ENCODE assay signal across 9 cellular contexts in the genomic region with DNA sequence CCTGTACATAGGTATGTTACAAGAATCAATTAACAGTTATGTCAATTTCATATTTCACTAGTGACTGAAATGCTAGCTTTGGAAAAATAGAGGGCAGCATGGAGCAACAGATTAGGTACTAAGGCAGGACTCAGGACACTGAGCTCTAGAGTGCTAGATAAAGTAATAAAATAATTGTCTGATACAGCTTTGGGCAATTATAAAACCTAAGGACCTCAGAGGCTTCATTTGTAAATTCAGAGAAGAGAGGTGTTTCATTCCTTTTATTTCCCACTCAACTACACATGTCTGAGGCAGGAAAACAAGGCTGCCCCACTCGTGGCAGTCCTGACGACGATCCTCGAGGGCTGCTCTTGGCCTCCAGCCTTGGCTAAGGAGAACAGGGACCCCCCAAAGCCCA.
DNase-seq lines count a peak whose midpoint lies in the region; ATAC-seq and TF ChIP-seq lines count a peak whose summit lies in the region.
"Had no signal": no experiment of that assay in that cellular context is flagged by ENCODE, and none has a peak within 500 bp of the region (broad histone marks: within the 10 kb centered on the region; RNA-seq: fewer than 3 reads in every experiment).

No MANE protein-coding gene starts in this region.

- TF ChIP-seq CTCF in body of pancreas (IDR thresholded peaks at IDR 0.05) (peak in 6 of 7 experiments; percentile 17 to 43 (median 26)), lower leg skin (IDR thresholded peaks at IDR 0.05) (no peak)

- H3K4me1 Mint-ChIP-seq in activated T-helper 2 cell treated with anti-CD3 and anti-CD28 coated beads, Interferon-gamma antibody, Interleukin-2, Interleukin-4, amounts not matched to agents 10 μg/mL and 5 μg/mL and 100 μg/mL, durations not matched to agents 14 hours and 24 hours and 36 hours (ENCODE audit: low read depth) = peaks cover 1% of the 10 kb centered on the region
- H3K4me1 Mint-ChIP-seq: CD4-positive, alpha-beta memory T cell had no signal

- DNase-seq in NCI-H1436 (lab: John Stamatoyannopoulos, UW) = peak; percentile 43
- DNase-seq in NCI-H1436 treated with DMSO at 0.1 percent for 48 hours (lab: John Stamatoyannopoulos, UW) = no peak
- DNase-seq in NCI-H1105 (lab: John Stamatoyannopoulos, UW) = peak; percentile 4
- no peak for DNase-seq in body of pancreas
- peak; percentile 52 to 63 for DNase-seq in lung microvascular endothelial cell (ENCODE audit: low read depth in 2 of 2)
- no peak for DNase-seq in activated T-helper 2 cell treated with anti-CD3 and anti-CD28 coated beads, Interferon-gamma antibody, Interleukin-2, Interleukin-4, amounts not matched to agents 10 μg/mL and 5 μg/mL and 100 μg/mL, durations not matched to agents 14 hours and 24 hours and 36 hours (ENCODE audit: low spot score)
- no peak for DNase-seq in lower leg skin (ENCODE audit: low spot score in 2 of 2)
- no peak for DNase-seq in activated CD8-positive, alpha-beta memory T cell treated with anti-CD3 and anti-CD28 coated beads, Interleukin-2, amount 50 U/mL, for 4 hours

- no peaks in the 10 kb centered on the region for H3K9me3 Mint-ChIP-seq in activated T-helper 2 cell treated with anti-CD3 and anti-CD28 coated beads, Interferon-gamma antibody, Interleukin-2, Interleukin-4, amounts not matched to agents 10 μg/mL and 5 μg/mL and 100 μg/mL, durations not matched to agents 14 hours and 24 hours and 36 hours
- H3K9me3 Mint-ChIP-seq: CD4-positive, alpha-beta memory T cell had no signal

- H3K4me3 ChIP-seq in body of pancreas = no peak overlapping the region
- no peak overlapping the region for H3K4me3 ChIP-seq in lower leg skin (ENCODE audit: low read depth, poor library complexity, severe bottlenecking)

- no peaks in the 10 kb centered on the region for H3K4me1 ChIP-seq in body of pancreas

- H3K27me3 Mint-ChIP-seq in activated T-helper 2 cell treated with anti-CD3 and anti-CD28 coated beads, Interferon-gamma antibody, Interleukin-2, Interleukin-4, amounts not matched to agents 10 μg/mL and 5 μg/mL and 100 μg/mL, durations not matched to agents 14 hours and 24 hours and 36 hours (ENCODE audit: low read depth) = no peaks in the 10 kb centered on the region
- H3K27me3 Mint-ChIP-seq: CD4-positive, alpha-beta memory T cell had no signal

- no peaks in the 10 kb centered on the region for H3K27me3 ChIP-seq in body of pancreas

- TF ChIP-seq POLR2A in body of pancreas (IDR thresholded peaks at IDR 0.05) (no peak), lower leg skin (IDR thresholded peaks at IDR 0.05) (no peak)

- 94 to 95% methylated on average over 4 of the region's 4 CpGs for WGBS in body of pancreas, 2 donors
- 88 to 93% methylated on average over 4 of the region's 4 CpGs for WGBS in lower leg skin, 2 donors

- H3K27ac Mint-ChIP-seq in activated T-helper 2 cell treated with anti-CD3 and anti-CD28 coated beads, Interferon-gamma antibody, Interleukin-2, Interleukin-4, amounts not matched to agents 10 μg/mL and 5 μg/mL and 100 μg/mL, durations not matched to agents 14 hours and 24 hours and 36 hours = no peak overlapping the region

- H3K36me3 Mint-ChIP-seq in activated T-helper 2 cell treated with anti-CD3 and anti-CD28 coated beads, Interferon-gamma antibody, Interleukin-2, Interleukin-4, amounts not matched to agents 10 μg/mL and 5 μg/mL and 100 μg/mL, durations not matched to agents 14 hours and 24 hours and 36 hours (ENCODE audit: low read depth) = peaks cover 6% of the 10 kb centered on the region

- intact Hi-C loops in body of pancreas (cut with DNase I) (no loop called here), lower leg skin (cut with DNase I; ENCODE audit: low total_unique reads) (no loop called here)
- intact Hi-C loops in activated T-helper 2 cell treated with anti-CD3 and anti-CD28 coated beads, Interferon-gamma antibody, Interleukin-2, Interleukin-4, amounts not matched to agents 10 μg/mL and 5 μg/mL and 100 μg/mL, durations not matched to agents 14 hours and 24 hours and 36 hours (cut with micrococcal nuclease) = loop anchor here (10.0 kb wide), 1 partner anchor 204 kb away; no protein-coding TSS in a partner anchor

- H3K27ac ChIP-seq in body of pancreas = no peak overlapping the region

- peaks cover 0 to 7% of the 10 kb centered on the region in 2 donors for H3K36me3 ChIP-seq in body of pancreas (replicated peaks in 1 of 2; ENCODE audit: insufficient read depth in 1 of 2, low read depth in 2 of 2)

- H3K9me3 ChIP-seq in body of pancreas = no peaks in the 10 kb centered on the region

- no peak overlapping the region for H3K4me3 Mint-ChIP-seq in activated T-helper 2 cell treated with anti-CD3 and anti-CD28 coated beads, Interferon-gamma antibody, Interleukin-2, Interleukin-4, amounts not matched to agents 10 μg/mL and 5 μg/mL and 100 μg/mL, durations not matched to agents 14 hours and 24 hours and 36 hours (ENCODE audit: low read depth)
- H3K4me3 Mint-ChIP-seq: CD4-positive, alpha-beta memory T cell had no signal

- no peak for ATAC-seq in body of pancreas

Comparison
In these comparisons a context has a peak if more than half of its experiments do, and no peak if none do; other contexts are left out.
1. DNase-seq: peak in NCI-H1436 (single experiment), NCI-H1105 (single experiment) and lung microvascular endothelial cell (2 of 2); none in NCI-H1436 treated with DMSO at 0.1 percent for 48 hours (single experiment), body of pancreas (0 of 4), activated T-helper 2 cell treated with anti-CD3 and anti-CD28 coated beads, Interferon-gamma antibody, Interleukin-2, Interleukin-4, amounts not matched to agents 10 μg/mL and 5 μg/mL and 100 μg/mL, durations not matched to agents 14 hours and 24 hours and 36 hours (single experiment), lower leg skin (0 of 2) and activated CD8-positive, alpha-beta memory T cell treated with anti-CD3 and anti-CD28 coated beads, Interleukin-2, amount 50 U/mL, for 4 hours (single experiment).
2. CTCF ChIP-seq: peak in body of pancreas (6 of 7); none in lower leg skin (0 of 3).